Comparison of ENCODE assay signal across 8 cellular contexts in genomic region chr22:49934891-49935557, GRCh38. TPM values are rescaled to one million over a fixed set of nuclear protein-coding genes. Genes with fewer than 3 reads are reported as not detected.
DNase-seq lines count a peak whose midpoint lies in the region; TF ChIP-seq lines count a peak whose summit lies in the region.

No MANE protein-coding gene starts in this region.

- peaks cover 44% of the 10 kb centered on the region for H3K4me1 Mint-ChIP-seq in activated CD4-positive, alpha-beta T cell treated with anti-CD3 and anti-CD28 coated beads, Interleukin-2, amount 10 ng/mL, durations not matched to agents 7 days and 5 days

- peak overlapping the region; percentile 72 for H3K27ac Mint-ChIP-seq in activated CD4-positive, alpha-beta T cell treated with anti-CD3 and anti-CD28 coated beads, Interleukin-2, amount 10 ng/mL, durations not matched to agents 7 days and 5 days

- no peaks in the 10 kb centered on the region for H3K9me3 ChIP-seq in BLaER1

- H3K36me3 Mint-ChIP-seq in activated CD4-positive, alpha-beta T cell treated with anti-CD3 and anti-CD28 coated beads, Interleukin-2, amount 10 ng/mL, durations not matched to agents 7 days and 5 days (ENCODE audit: low read depth) = peaks cover 3% of the 10 kb centered on the region

- intact Hi-C loops in dorsolateral prefrontal cortex (cut with DNase I) = loop anchor here in 1 of 2 donors (5.0 to 10.0 kb wide), 2 partner anchors 37 to 270 kb away; partner anchors contain the start of gene SELENOO

- no peaks in the 10 kb centered on the region for H3K36me3 ChIP-seq in BLaER1

- peak overlapping the region; percentile 95 for H3K27ac ChIP-seq in BLaER1
- peak overlapping the region; percentile 42 to 98 (median 93) for H3K27ac ChIP-seq in dorsolateral prefrontal cortex

- POLR2A ChIA-PET in activated CD4-positive, alpha-beta T cell treated with anti-CD3 and anti-CD28 coated beads, Interleukin-2, amount 10 ng/mL, durations not matched to agents 7 days and 5 days (lab: Charles Lee) = interaction anchor here (0.6 kb wide), 1 partner anchor 717 kb away, joined by 3 read pairs; no protein-coding TSS in a partner anchor

- H3K4me3 Mint-ChIP-seq in activated CD4-positive, alpha-beta T cell treated with anti-CD3 and anti-CD28 coated beads, Interleukin-2, amount 10 ng/mL, durations not matched to agents 7 days and 5 days = peak overlapping the region; percentile 63

- H3K4me2 ChIP-seq in BLaER1 = peak overlapping the region; percentile 97

- H3K9me3 Mint-ChIP-seq in activated CD4-positive, alpha-beta T cell treated with anti-CD3 and anti-CD28 coated beads, Interleukin-2, amount 10 ng/mL, durations not matched to agents 7 days and 5 days = no peaks in the 10 kb centered on the region

- TF ChIP-seq CTCF in dorsolateral prefrontal cortex (IDR thresholded peaks at IDR 0.05 in 54 of 56, conservative IDR thresholded peaks at IDR 0.05 in 2 of 56; ENCODE audit: low read depth in 1 of 56, partially characterized antibody in 56 of 56) = no peak

- H4K20me1 ChIP-seq in BLaER1 = no peaks in the 10 kb centered on the region

- H3K27me3 ChIP-seq in BLaER1 (no peaks in the 10 kb centered on the region), dorsolateral prefrontal cortex (no peaks in the 10 kb centered on the region)

- H3K27me3 Mint-ChIP-seq in activated CD4-positive, alpha-beta T cell treated with anti-CD3 and anti-CD28 coated beads, Interleukin-2, amount 10 ng/mL, durations not matched to agents 7 days and 5 days = no peaks in the 10 kb centered on the region

- peak; percentile 51 for DNase-seq in M059J (ENCODE audit: low read depth)
- peak; percentile 91 for DNase-seq in activated CD4-positive, alpha-beta T cell treated with anti-CD3 and anti-CD28 coated beads, Interleukin-2, amount 10 ng/mL, durations not matched to agents 7 days and 5 days
- peak in 4 of 10 donors; percentile 56 to 76 (median 72) for DNase-seq in dorsolateral prefrontal cortex
- peak; percentile 76 to 85 for DNase-seq in lung microvascular endothelial cell (ENCODE audit: low read depth in 2 of 2)
- DNase-seq in stimulated activated CD8-positive, alpha-beta memory T cell treated with anti-CD3 and anti-CD28 coated beads, Interleukin-2, amount 100 ng/mL, for 48 hours (ENCODE audit: low read depth in 2 of 2) = peak; percentile 92 to 95
- DNase-seq in DMS114 treated with DMSO at 0.1 percent for 48 hours (lab: John Stamatoyannopoulos, UW; ENCODE audit: unreplicated experiment) = no peak
- no peak for DNase-seq in COLO829 (ENCODE audit: low spot score)

- peaks cover 83% of the 10 kb centered on the region for H3K4me1 ChIP-seq in BLaER1

- H3K9ac ChIP-seq in BLaER1 = peak overlapping the region; percentile 87

- H3K4me3 ChIP-seq in BLaER1 = peak overlapping the region; percentile 72
- H3K4me3 ChIP-seq in dorsolateral prefrontal cortex = peak overlapping the region in 56 of 59 donors; percentile 13 to 73 (median 58)

- CTCF ChIA-PET in activated CD4-positive, alpha-beta T cell treated with anti-CD3 and anti-CD28 coated beads, Interleukin-2, amount 10 ng/mL, durations not matched to agents 7 days and 5 days (lab: Charles Lee) = no interaction called here

RNA-seq across cellular contexts. Expression of gene CRELD2, which starts 16.6 kb away (rescaled TPM):
- 70.9 and 83.7 TPM in 2 replicates for total RNA-seq in M059J (2014; rRNA removed; shearing (Covaris generic))
- 10 to 100 TPM; 42.4 to 47.9 TPM for total RNA-seq in activated CD4-positive, alpha-beta T cell treated with anti-CD3 and anti-CD28 coated beads, Interleukin-2, amount 10 ng/mL, durations not matched to agents 7 days and 5 days
- 10 to 100 TPM; 19.4 to 50.3 (median 29.6) TPM for total RNA-seq in dorsolateral prefrontal cortex
- total RNA-seq in lung microvascular endothelial cell = 40.3 and 45.2 TPM in 2 replicates

RNA-seq across cellular contexts. Expression of gene ALG12, which starts 16.8 kb away (rescaled TPM):
- total RNA-seq in M059J (2014; rRNA removed; shearing (Covaris generic)) = 11.0 and 26.2 TPM in 2 replicates
- total RNA-seq in activated CD4-positive, alpha-beta T cell treated with anti-CD3 and anti-CD28 coated beads, Interleukin-2, amount 10 ng/mL, durations not matched to agents 7 days and 5 days = 10 to 100 TPM; 21.4 to 28.5 TPM
- total RNA-seq in dorsolateral prefrontal cortex (10 to 100 TPM in 117 of 120 experiments, 1 to 10 TPM in 3; 9.4 to 31.2 (median 15.9) TPM), lung microvascular endothelial cell (9.4 and 13.5 TPM in 2 replicates)

RNA-seq across cellular contexts. Expression of gene PIM3, which starts 25.5 kb away (rescaled TPM):
- total RNA-seq in M059J (2014; rRNA removed; shearing (Covaris generic)) = 20.4 and 44.2 TPM in 2 replicates
- 10 to 100 TPM; 39.7 to 44.7 TPM for total RNA-seq in activated CD4-positive, alpha-beta T cell treated with anti-CD3 and anti-CD28 coated beads, Interleukin-2, amount 10 ng/mL, durations not matched to agents 7 days and 5 days
- total RNA-seq in dorsolateral prefrontal cortex (10 to 100 TPM; 18.9 to 92.4 (median 32.9) TPM), lung microvascular endothelial cell (156 and 396 TPM in 2 replicates)

Comparison
In these comparisons a context has a peak if more than half of its experiments do, and no peak if none do; other contexts are left out.
1. DNase-seq: peak in M059J (single experiment), activated CD4-positive, alpha-beta T cell treated with anti-CD3 and anti-CD28 coated beads, Interleukin-2, amount 10 ng/mL, durations not matched to agents 7 days and 5 days (single experiment), lung microvascular endothelial cell (2 of 2) and stimulated activated CD8-positive, alpha-beta memory T cell treated with anti-CD3 and anti-CD28 coated beads, Interleukin-2, amount 100 ng/mL, for 48 hours (2 of 2); none in DMS114 treated with DMSO at 0.1 percent for 48 hours (single experiment) and COLO829 (single experiment).